Comparison of ENCODE assay signal across 9 cellular contexts in the genomic region with DNA sequence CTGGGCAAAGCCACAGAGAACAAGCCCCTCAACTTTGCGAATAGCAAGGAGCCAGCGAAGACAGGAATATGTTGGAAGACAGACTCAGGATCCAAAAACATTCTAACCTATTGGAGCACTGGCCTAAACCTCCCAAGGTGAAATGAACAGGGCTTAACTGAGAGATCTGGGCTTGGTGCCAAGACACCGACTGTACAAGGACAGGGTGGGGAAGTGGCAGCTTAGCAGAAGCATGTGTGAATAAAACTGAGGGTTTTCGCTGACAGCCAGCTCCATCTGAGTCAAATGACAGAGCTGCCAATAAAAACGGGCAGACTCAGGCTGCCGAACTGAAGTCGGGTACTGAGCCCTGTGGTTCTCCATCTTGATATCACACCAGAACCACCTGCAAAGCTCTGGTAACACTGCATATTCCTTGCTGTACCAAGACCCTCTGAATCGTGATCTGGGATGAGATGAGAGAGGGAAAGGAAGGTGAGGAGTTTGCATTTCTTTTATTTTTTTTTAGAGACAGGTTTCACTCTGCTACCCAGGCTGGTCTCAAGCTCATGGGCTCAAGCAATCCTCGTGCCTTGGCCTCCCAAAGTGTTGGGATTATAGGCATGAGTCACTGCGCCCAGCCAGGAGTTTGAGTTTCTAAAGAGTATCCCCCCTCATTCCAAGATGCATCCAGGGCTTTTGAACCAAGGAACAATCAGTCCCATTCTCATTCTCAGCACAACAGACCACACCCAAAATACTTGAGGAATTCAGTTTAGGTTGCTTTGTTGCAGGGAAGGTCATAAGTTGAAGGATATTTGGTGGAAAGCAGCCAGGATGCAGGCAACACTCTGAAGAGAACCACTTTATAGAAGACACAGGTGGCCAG. TPM values are rescaled to one million over a fixed set of nuclear protein-coding genes. Genes with fewer than 3 reads are reported as not detected.
A peak's percentile ranks its signal among the peaks of the same experiment; 100 is the strongest.
DNase-seq lines count a peak whose midpoint lies in the region; ATAC-seq, FAIRE-seq and TF ChIP-seq lines count a peak whose summit lies in the region.
"Had no signal": no experiment of that assay in that cellular context is flagged by ENCODE, and none has a peak within 500 bp of the region (broad histone marks: within the 10 kb centered on the region; RNA-seq: fewer than 3 reads in every experiment).

No MANE protein-coding gene starts in this region.

- H3K9ac ChIP-seq in K562 (ENCODE audit: insufficient read depth in 1 of 2, low read depth in 2 of 2, low read length in 2 of 2): no peak overlapping the region; a peak in 1 of 4 replicates

- TF ChIP-seq RAD21 in K562 (CRISPR knock-in tag; conservative IDR thresholded peaks at IDR 0.05 in 1 of 2, IDR thresholded peaks at IDR 0.05 in 1 of 2): no peak

- no peak for TF ChIP-seq EP300 in K562 (IDR thresholded peaks at IDR 0.05; ENCODE audit: low read length)

- H3K27me3 ChIP-seq in K562 (ENCODE audit: control insufficient read depth in 2 of 2, insufficient read depth in 2 of 2, low read length in 2 of 2) (peaks cover 2 to 37% of the 10 kb centered on the region in 2 experiments; a peak in 3 of 5 replicates), prostate gland (replicated peaks; ENCODE audit: insufficient read depth) (no peaks in the 10 kb centered on the region)

- POLR2A ChIA-PET in K562 (lab: Yijun Ruan, JAX): interaction anchor here (1.0 kb wide), 1 partner anchor 34 kb away, joined by 4 read pairs; no protein-coding TSS in a partner anchor

- no peak overlapping the region for H3K4me3 Mint-ChIP-seq in activated T-cell treated with anti-CD3 and anti-CD28 coated beads, Interleukin-2, amount 50 U/mL, for 4 hours
- no peak overlapping the region for H3K4me3 Mint-ChIP-seq in activated naive CD8-positive, alpha-beta T cell treated with anti-CD3 and anti-CD28 coated beads, Interleukin-2, amount 50 U/mL, for 24 hours

- peaks cover 3% of the 10 kb centered on the region for H3K27me3 Mint-ChIP-seq in activated T-cell treated with anti-CD3 and anti-CD28 coated beads, Interleukin-2, amount 50 U/mL, for 4 hours (ENCODE audit: low read depth)
- H3K27me3 Mint-ChIP-seq in activated naive CD8-positive, alpha-beta T cell treated with anti-CD3 and anti-CD28 coated beads, Interleukin-2, amount 50 U/mL, for 24 hours: no peaks in the 10 kb centered on the region

- peaks cover 28% of the 10 kb centered on the region for H3K4me1 Mint-ChIP-seq in activated T-cell treated with anti-CD3 and anti-CD28 coated beads, Interleukin-2, amount 50 U/mL, for 4 hours (ENCODE audit: low read depth)
- peaks cover 25% of the 10 kb centered on the region for H3K4me1 Mint-ChIP-seq in activated naive CD8-positive, alpha-beta T cell treated with anti-CD3 and anti-CD28 coated beads, Interleukin-2, amount 50 U/mL, for 24 hours

- TF ChIP-seq POLR2A in K562 (conservative IDR thresholded peaks at IDR 0.05): no peak
- TF ChIP-seq POLR2A in prostate gland (IDR thresholded peaks at IDR 0.05): no peak

- FAIRE-seq in K562 (lab: Jason Lieb, UNC): no peak

- intact Hi-C loops in K562 (cut with micrococcal nuclease): no loop called here
- intact Hi-C loops in prostate gland (cut with DNase I): no loop called here

- no peaks in the 10 kb centered on the region for H4K20me1 ChIP-seq in K562 (replicated peaks; ENCODE audit: control insufficient read depth, insufficient read depth, low read length)

- H3K36me3 Mint-ChIP-seq in activated T-cell treated with anti-CD3 and anti-CD28 coated beads, Interleukin-2, amount 50 U/mL, for 4 hours (ENCODE audit: insufficient read depth): no peaks in the 10 kb centered on the region
- no peaks in the 10 kb centered on the region for H3K36me3 Mint-ChIP-seq in activated naive CD8-positive, alpha-beta T cell treated with anti-CD3 and anti-CD28 coated beads, Interleukin-2, amount 50 U/mL, for 24 hours (ENCODE audit: low read depth)

- no TSS peak for BruUV-seq in K562 (replicated peaks; lab: Mats Ljungman, UMichigan)

- TF ChIP-seq CTCF in K562 (IDR thresholded peaks at IDR 0.05 in 2 of 3, conservative IDR thresholded peaks at IDR 0.05 in 1 of 3; ENCODE audit: insufficient read depth in 2 of 3, low read depth in 1 of 3, low read length in 3 of 3) (no peak), prostate gland (IDR thresholded peaks at IDR 0.05) (no peak)

- DNase-seq in activated T-cell treated with anti-CD3 and anti-CD28 coated beads, Interleukin-2, amount 50 U/mL, for 4 hours: peak; percentile 28
- no peak for DNase-seq in activated T-cell treated with anti-CD3 and anti-CD28 coated beads, Interleukin-2, amount 50 U/mL, for 1 hour
- DNase-seq in NCI-H2227 treated with DMSO at 0.1 percent for 48 hours (lab: John Stamatoyannopoulos, UW): peak; percentile 46
- peak in 1 of 4 experiments; percentile 51 for DNase-seq in K562 (ENCODE audit: extremely low read depth in 1 of 4, low spot score in 3 of 4)
- peak; percentile 62 for DNase-seq in prostate gland (ENCODE audit: low spot score)
- no peak for DNase-seq in activated naive CD8-positive, alpha-beta T cell treated with anti-CD3 and anti-CD28 coated beads, Interleukin-2, amount 50 U/mL, for 24 hours

- in situ Hi-C loops in K562 (cut with MboI): loop anchor here (5.0 kb wide), 1 partner anchor 36 kb away; no protein-coding TSS in a partner anchor

- WGBS in K562 (ENCODE audit: insufficient coverage, low coverage, missing lambda C conversion rate): 11% methylated on average over 10 of the region's 10 CpGs
- WGBS in prostate gland: 39% methylated on average over 10 of the region's 10 CpGs

- no peak overlapping the region for H3K27ac Mint-ChIP-seq in activated naive CD8-positive, alpha-beta T cell treated with anti-CD3 and anti-CD28 coated beads, Interleukin-2, amount 50 U/mL, for 24 hours

- H3K27ac ChIP-seq in K562 (ENCODE audit: extremely low read depth, low read depth, low read length) (no peak overlapping the region), prostate gland (no peak overlapping the region)

- H3K79me2 ChIP-seq in K562 (ENCODE audit: control insufficient read depth, insufficient read depth, low read length): no peaks in the 10 kb centered on the region

- CTCF ChIA-PET in K562 (lab: Yijun Ruan, JAX; ENCODE audit: low intra/inter-chr PET ratio): no interaction called here

- no peak overlapping the region for H3K4me2 ChIP-seq in K562 (ENCODE audit: insufficient read depth, low read length)

- no peaks in the 10 kb centered on the region for H3K9me3 ChIP-seq in K562 (replicated peaks; ENCODE audit: control insufficient read depth, insufficient read depth, low read depth, low read length)
- H3K9me3 ChIP-seq in prostate gland: no peaks in the 10 kb centered on the region

- peak; percentile 38 to 44 for ATAC-seq in activated T-cell treated with anti-CD3 and anti-CD28 coated beads, Interleukin-2, amount 50 U/mL, for 4 hours
- ATAC-seq in K562 (no peak), HG03280 (IDR thresholded peaks at IDR 0.05; ENCODE audit: unreplicated experiment) (no peak), GM18909 (IDR thresholded peaks at IDR 0.05; ENCODE audit: poor library complexity, unreplicated experiment) (no peak)
- no peak for ATAC-seq in activated naive CD8-positive, alpha-beta T cell treated with anti-CD3 and anti-CD28 coated beads, Interleukin-2, amount 50 U/mL, for 24 hours
- ATAC-seq: Panc1 had no signal

- no peak overlapping the region for H3K4me3 ChIP-seq in K562
- H3K4me3 ChIP-seq in prostate gland: no peak overlapping the region

- no peaks in the 10 kb centered on the region for H3K9me3 Mint-ChIP-seq in activated T-cell treated with anti-CD3 and anti-CD28 coated beads, Interleukin-2, amount 50 U/mL, for 4 hours
- H3K9me3 Mint-ChIP-seq in activated naive CD8-positive, alpha-beta T cell treated with anti-CD3 and anti-CD28 coated beads, Interleukin-2, amount 50 U/mL, for 24 hours: no peaks in the 10 kb centered on the region

- H2AFZ ChIP-seq in K562 (ENCODE audit: low read depth, low read length): no peak overlapping the region

- H3K4me1 ChIP-seq in K562 (replicated peaks in 1 of 2; ENCODE audit: control insufficient read depth in 2 of 2, insufficient read depth in 2 of 2, low read length in 2 of 2) (peaks cover 11 to 13% of the 10 kb centered on the region in 2 experiments), prostate gland (replicated peaks) (no peaks in the 10 kb centered on the region)

- no peaks in the 10 kb centered on the region for H3K36me3 ChIP-seq in K562 (ENCODE audit: control insufficient read depth, insufficient read depth, low read length)
- no peaks in the 10 kb centered on the region for H3K36me3 ChIP-seq in prostate gland

- H3K9me1 ChIP-seq in K562 (ENCODE audit: control insufficient read depth, insufficient read depth, low read length): no peaks in the 10 kb centered on the region

RNA-seq across cellular contexts. Expression of gene PLCB2, which starts 6.0 kb away (rescaled TPM):
- total RNA-seq in activated T-cell treated with anti-CD3 and anti-CD28 coated beads, Interleukin-2, amount 50 U/mL, for 4 hours: 10 to 100 TPM; 41.7 to 50.3 (median 48.6) TPM
- total RNA-seq in K562 (2011; cell fraction: chromatin; rRNA removed; ENCODE audit: low replicate concordance): 12.9 and 33.6 TPM in 2 replicates
- 15.5 and 22.3 TPM in 2 replicates for total RNA-seq in K562 (2011; cell fraction: nucleolus; rRNA removed)
- total RNA-seq in K562 (2011; cell fraction: nucleoplasm; rRNA removed): 11.8 and 13.5 TPM in 2 replicates
- total RNA-seq in K562 (2014; rRNA removed): 6.9 and 7.1 TPM in 2 replicates
- 3.4 and 4.1 TPM in 2 replicates for total RNA-seq in K562 (2014; rRNA removed; fragmentation: Illumina TruSeq; extraction: Trizol)
- total RNA-seq in K562 (2015; rRNA removed; fragmentation: Illumina TruSeq; extraction: Trizol): 10.0 and 10.8 TPM in 2 replicates
- total RNA-seq in K562 (2021): 11.2 and 11.6 TPM in 2 replicates
- polyA plus RNA-seq in K562 (2011; rRNA removed): 8.0 and 25.4 TPM in 2 replicates
- polyA plus RNA-seq in K562 (2011; cell fraction: cytosol; rRNA removed): 10.9 and 18.6 TPM in 2 replicates
- 111 and 184 TPM in 2 replicates for polyA plus RNA-seq in K562 (2011; cell fraction: nucleus; rRNA removed)
- 14.5 and 45.8 TPM in 2 replicates for polyA plus RNA-seq in K562 (2012)
- polyA plus RNA-seq in K562 (2014; fragmentation: Illumina TruSeq; extraction: Trizol): 9.0 and 9.5 TPM in 2 replicates
- polyA plus RNA-seq in K562 (2014; fragmentation: Nextera tagmentation; extraction: Ambion mirVana): under 1 TPM; 0.37 to 0.59 TPM
- polyA plus RNA-seq in K562 (2014; rRNA removed): 12.3 and 13.2 TPM in 2 replicates
- polyA minus RNA-seq in K562 (2011; rRNA and poly(A)+ RNA removed): 6.1 and 8.4 TPM in 2 replicates
- polyA minus RNA-seq in K562 (2011; cell fraction: cytosol; rRNA and poly(A)+ RNA removed): 5.0 and 9.4 TPM in 2 replicates
- 17.9 and 45.7 TPM in 2 replicates for polyA minus RNA-seq in K562 (2011; cell fraction: nucleus; rRNA and poly(A)+ RNA removed)
- total RNA-seq in prostate gland: 10 to 100 TPM in 1 of 2 donors, 1 to 10 TPM in 1; 1.5 to 13.0 TPM

RNA-seq across cellular contexts. Expression of gene INAFM2, which starts 9.7 kb away (rescaled TPM):
- total RNA-seq in activated T-cell treated with anti-CD3 and anti-CD28 coated beads, Interleukin-2, amount 50 U/mL, for 4 hours: 10 to 100 TPM; 11.4 to 13.3 (median 13.3) TPM
- total RNA-seq in K562 (2011; cell fraction: chromatin; rRNA removed; ENCODE audit: low replicate concordance): 19.1 and 21.1 TPM in 2 replicates
- total RNA-seq in K562 (2011; cell fraction: nucleolus; rRNA removed): 18.6 and 23.8 TPM in 2 replicates
- total RNA-seq in K562 (2011; cell fraction: nucleoplasm; rRNA removed): 30.2 and 44.3 TPM in 2 replicates
- total RNA-seq in K562 (2014; rRNA removed) (27.1 and 27.8 TPM in 2 replicates), K562 (2014; rRNA removed; fragmentation: Illumina TruSeq; extraction: Trizol) (29.1 and 30.4 TPM in 2 replicates), K562 (2015; rRNA removed; fragmentation: Illumina TruSeq; extraction: Trizol) (29.4 and 32.1 TPM in 2 replicates), K562 (2021) (37.4 and 43.1 TPM in 2 replicates), prostate gland (10 to 100 TPM; 18.7 to 24.3 TPM)
- polyA plus RNA-seq in K562 (2011; rRNA removed) (26.7 and 27.9 TPM in 2 replicates), K562 (2014; fragmentation: Illumina TruSeq; extraction: Trizol) (20.3 and 25.5 TPM in 2 replicates), K562 (2014; fragmentation: Nextera tagmentation; extraction: Ambion mirVana) (10 to 100 TPM; 11.8 to 12.3 TPM), K562 (2014; rRNA removed) (27.2 and 28.2 TPM in 2 replicates)
- 12.9 and 15.5 TPM in 2 replicates for polyA plus RNA-seq in K562 (2011; cell fraction: cytosol; rRNA removed)
- 17.8 and 18.7 TPM in 2 replicates for polyA plus RNA-seq in K562 (2011; cell fraction: nucleus; rRNA removed)
- polyA plus RNA-seq in K562 (2012): 20.1 and 23.2 TPM in 2 replicates
- 18.1 and 20.4 TPM in 2 replicates for polyA minus RNA-seq in K562 (2011; rRNA and poly(A)+ RNA removed)
- 15.7 TPM in 2 replicates for polyA minus RNA-seq in K562 (2011; cell fraction: cytosol; rRNA and poly(A)+ RNA removed)
- polyA minus RNA-seq in K562 (2011; cell fraction: nucleus; rRNA and poly(A)+ RNA removed): 6.6 and 16.3 TPM in 2 replicates

RNA-seq across cellular contexts. Expression of gene CCDC9B, which starts 27.0 kb away (rescaled TPM):
- total RNA-seq in activated T-cell treated with anti-CD3 and anti-CD28 coated beads, Interleukin-2, amount 50 U/mL, for 4 hours: under 1 TPM; 0.13 to 0.30 (median 0.25) TPM
- total RNA-seq in K562 (2011; cell fraction: chromatin; rRNA removed; ENCODE audit: low replicate concordance): 0.76 and 1.0 TPM in 2 replicates
- 0.79 and 0.83 TPM in 2 replicates for total RNA-seq in K562 (2011; cell fraction: nucleolus; rRNA removed)
- 0.44 and 0.84 TPM in 2 replicates for total RNA-seq in K562 (2011; cell fraction: nucleoplasm; rRNA removed)
- total RNA-seq in K562 (2014; rRNA removed) (0.08 TPM in 1 of 2 replicates, not detected in the other), K562 (2014; rRNA removed; fragmentation: Illumina TruSeq; extraction: Trizol) (0.36 and 0.38 TPM in 2 replicates), K562 (2015; rRNA removed; fragmentation: Illumina TruSeq; extraction: Trizol) (0.26 and 0.47 TPM in 2 replicates), K562 (2021) (0.33 and 0.56 TPM in 2 replicates), prostate gland (10 to 100 TPM in 1 of 2 donors, 1 to 10 TPM in 1; 9.0 to 29.7 TPM)
- polyA plus RNA-seq in K562 (2011; rRNA removed) (0.04 TPM in 2 replicates), K562 (2014; fragmentation: Illumina TruSeq; extraction: Trizol) (0.16 and 0.17 TPM in 2 replicates), K562 (2014; fragmentation: Nextera tagmentation; extraction: Ambion mirVana) (under 1 TPM; 0.01 to 0.03 TPM), K562 (2014; rRNA removed) (0.05 and 0.15 TPM in 2 replicates)
- 0.03 TPM in 1 of 2 replicates, not detected in the other for polyA plus RNA-seq in K562 (2011; cell fraction: cytosol; rRNA removed)
- 0.22 and 0.38 TPM in 2 replicates for polyA plus RNA-seq in K562 (2011; cell fraction: nucleus; rRNA removed)
- 0.35 and 1.3 TPM in 2 replicates for polyA plus RNA-seq in K562 (2012)
- polyA minus RNA-seq in K562 (2011; rRNA and poly(A)+ RNA removed): 0.06 and 0.07 TPM in 2 replicates
- polyA minus RNA-seq in K562 (2011; cell fraction: cytosol; rRNA and poly(A)+ RNA removed): not detected in 2 replicates
- polyA minus RNA-seq in K562 (2011; cell fraction: nucleus; rRNA and poly(A)+ RNA removed): 0.54 and 1.6 TPM in 2 replicates

RNA-seq across cellular contexts. Expression of gene ANKRD63, which starts 30.9 kb away (rescaled TPM):
- total RNA-seq in activated T-cell treated with anti-CD3 and anti-CD28 coated beads, Interleukin-2, amount 50 U/mL, for 4 hours: not detected
- 1.5 TPM in 1 of 2 replicates, not detected in the other for total RNA-seq in K562 (2011; cell fraction: chromatin; rRNA removed; ENCODE audit: low replicate concordance)
- total RNA-seq in K562 (2011; cell fraction: nucleolus; rRNA removed): 0.92 and 2.5 TPM in 2 replicates
- total RNA-seq in K562 (2011; cell fraction: nucleoplasm; rRNA removed): not detected in 2 replicates
- total RNA-seq in K562 (2014; rRNA removed) (2.0 and 2.5 TPM in 2 replicates), K562 (2014; rRNA removed; fragmentation: Illumina TruSeq; extraction: Trizol) (not detected in 2 replicates), K562 (2015; rRNA removed; fragmentation: Illumina TruSeq; extraction: Trizol) (not detected in 2 replicates), K562 (2021) (1.8 and 2.5 TPM in 2 replicates), prostate gland (1 to 10 TPM in 1 of 2 donors, not detected in 1; 2.7 TPM)
- polyA plus RNA-seq in K562 (2011; rRNA removed) (0.19 TPM in 1 of 2 replicates, not detected in the other), K562 (2014; fragmentation: Illumina TruSeq; extraction: Trizol) (not detected in 2 replicates), K562 (2014; fragmentation: Nextera tagmentation; extraction: Ambion mirVana) (not detected), K562 (2014; rRNA removed) (0.63 and 1.3 TPM in 2 replicates)
- polyA plus RNA-seq in K562 (2011; cell fraction: cytosol; rRNA removed): 0.24 and 2.1 TPM in 2 replicates
- 2.7 and 5.3 TPM in 2 replicates for polyA plus RNA-seq in K562 (2011; cell fraction: nucleus; rRNA removed)
- polyA plus RNA-seq in K562 (2012): 0.60 and 1.1 TPM in 2 replicates
- not detected in 2 replicates for polyA minus RNA-seq in K562 (2011; rRNA and poly(A)+ RNA removed)
- polyA minus RNA-seq in K562 (2011; cell fraction: cytosol; rRNA and poly(A)+ RNA removed): 1.5 and 3.5 TPM in 2 replicates
- polyA minus RNA-seq in K562 (2011; cell fraction: nucleus; rRNA and poly(A)+ RNA removed): 3.4 and 3.7 TPM in 2 replicates

RNA-seq across cellular contexts. Expression of gene PHGR1, which starts 37.1 kb away (rescaled TPM):
- total RNA-seq in activated T-cell treated with anti-CD3 and anti-CD28 coated beads, Interleukin-2, amount 50 U/mL, for 4 hours: under 1 TPM in 1 of 3 donors, not detected in 2; 0.54 TPM
- total RNA-seq in K562 (2011; cell fraction: chromatin; rRNA removed; ENCODE audit: low replicate concordance): not detected in 2 replicates
- total RNA-seq in K562 (2011; cell fraction: nucleolus; rRNA removed): not detected in 2 replicates
- total RNA-seq in K562 (2011; cell fraction: nucleoplasm; rRNA removed): not detected in 2 replicates
- total RNA-seq in K562 (2014; rRNA removed): not detected in 2 replicates
- not detected in 2 replicates for total RNA-seq in K562 (2014; rRNA removed; fragmentation: Illumina TruSeq; extraction: Trizol)
- not detected in 2 replicates for total RNA-seq in K562 (2015; rRNA removed; fragmentation: Illumina TruSeq; extraction: Trizol)
- total RNA-seq in K562 (2021): 0.65 TPM in 1 of 2 replicates, not detected in the other
- polyA plus RNA-seq in K562 (2011; rRNA removed): not detected in 2 replicates
- not detected in 2 replicates for polyA plus RNA-seq in K562 (2011; cell fraction: cytosol; rRNA removed)
- not detected in 2 replicates for polyA plus RNA-seq in K562 (2011; cell fraction: nucleus; rRNA removed)
- not detected in 2 replicates for polyA plus RNA-seq in K562 (2012)
- polyA plus RNA-seq in K562 (2014; fragmentation: Illumina TruSeq; extraction: Trizol): not detected in 2 replicates
- not detected for polyA plus RNA-seq in K562 (2014; fragmentation: Nextera tagmentation; extraction: Ambion mirVana)
- not detected in 2 replicates for polyA plus RNA-seq in K562 (2014; rRNA removed)
- not detected in 2 replicates for polyA minus RNA-seq in K562 (2011; rRNA and poly(A)+ RNA removed)
- not detected in 2 replicates for polyA minus RNA-seq in K562 (2011; cell fraction: cytosol; rRNA and poly(A)+ RNA removed)
- not detected in 2 replicates for polyA minus RNA-seq in K562 (2011; cell fraction: nucleus; rRNA and poly(A)+ RNA removed)
- total RNA-seq in prostate gland: not detected

Comparison
In these comparisons a context has a peak if more than half of its experiments do, and no peak if none do; other contexts are left out.
1. DNase-seq: peak in activated T-cell treated with anti-CD3 and anti-CD28 coated beads, Interleukin-2, amount 50 U/mL, for 4 hours (single experiment), NCI-H2227 treated with DMSO at 0.1 percent for 48 hours (single experiment) and prostate gland (single experiment); none in activated T-cell treated with anti-CD3 and anti-CD28 coated beads, Interleukin-2, amount 50 U/mL, for 1 hour (single experiment) and activated naive CD8-positive, alpha-beta T cell treated with anti-CD3 and anti-CD28 coated beads, Interleukin-2, amount 50 U/mL, for 24 hours (single experiment).
2. ATAC-seq: peak in activated T-cell treated with anti-CD3 and anti-CD28 coated beads, Interleukin-2, amount 50 U/mL, for 4 hours (2 of 2); none in K562 (single experiment), HG03280 (single experiment), GM18909 (single experiment) and activated naive CD8-positive, alpha-beta T cell treated with anti-CD3 and anti-CD28 coated beads, Interleukin-2, amount 50 U/mL, for 24 hours (single experiment).
3. RNA of gene CCDC9B, which starts 27.0 kb away (total RNA-seq): 9.0 to 29.7 TPM in prostate gland; 0.08 to 1.0 TPM in K562 and 0.13 to 0.30 TPM in activated T-cell treated with anti-CD3 and anti-CD28 coated beads, Interleukin-2, amount 50 U/mL, for 4 hours; every median in the first group is over 4 times any median in the second.